In the genomic region with DNA sequence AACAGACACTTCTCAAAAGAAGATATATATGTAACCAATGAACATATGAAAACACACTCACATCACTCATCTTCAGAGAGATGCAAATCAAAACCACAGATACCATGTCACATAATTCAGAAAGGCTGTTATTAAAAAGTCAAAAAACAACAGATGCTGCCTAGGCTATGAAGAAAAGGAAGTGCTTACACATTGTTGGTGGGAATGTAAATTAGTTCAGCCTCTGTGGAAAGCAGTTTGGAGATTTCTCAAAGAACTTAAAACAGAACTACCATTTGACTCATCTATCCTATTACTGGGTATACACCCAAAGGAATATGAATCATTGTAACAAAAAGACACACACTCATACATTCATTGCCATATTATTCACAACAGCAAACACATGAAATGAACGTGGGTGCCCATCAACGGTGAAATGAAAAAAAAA, we compare ENCODE assay signal across 8 cellular contexts. TPM values are rescaled to one million over a fixed set of nuclear protein-coding genes. Genes with fewer than 3 reads are reported as not detected.
DNase-seq lines count a peak whose midpoint lies in the region; ATAC-seq and TF ChIP-seq lines count a peak whose summit lies in the region.

No MANE protein-coding gene starts in this region.

- H3K4me3 ChIP-seq in fibroblast of the aortic adventitia (ENCODE audit: low read depth, low read length) (no peak overlapping the region), sigmoid colon (no peak overlapping the region)

- CTCF ChIA-PET in GM10248 (lab: Yijun Ruan, JAX) = interaction anchor here (0.6 kb wide), 1 partner anchor 798 kb away, joined by 3 read pairs; no protein-coding TSS in a partner anchor

- H3K27me3 ChIP-seq in sigmoid colon = no peaks in the 10 kb centered on the region

- H3K27ac ChIP-seq in sigmoid colon = no peak overlapping the region

- no peak for TF ChIP-seq CTCF in fibroblast of the aortic adventitia (IDR thresholded peaks at IDR 0.05; ENCODE audit: insufficient read depth, low read length)
- TF ChIP-seq CTCF in GM10248 (IDR thresholded peaks at IDR 0.05; ENCODE audit: control extremely low read depth, extremely low read depth, low read depth, missing control alignments) = no peak
- TF ChIP-seq CTCF in sigmoid colon (IDR thresholded peaks at IDR 0.05) = no peak
- no peak for TF ChIP-seq CTCF in omental fat pad (IDR thresholded peaks at IDR 0.05)

- no peaks in the 10 kb centered on the region for H3K4me1 ChIP-seq in sigmoid colon

- TF ChIP-seq POLR2A in sigmoid colon (IDR thresholded peaks at IDR 0.05) = no peak

- TF ChIP-seq EP300 in sigmoid colon (IDR thresholded peaks at IDR 0.05) = no peak

- DNase-seq in fibroblast of the aortic adventitia (ENCODE audit: low read depth) = peak; percentile 29
- no peak for DNase-seq in GM10248 (ENCODE audit: extremely low spot score)
- no peak for DNase-seq in sigmoid colon
- no peak for DNase-seq in omental fat pad (ENCODE audit: low spot score)
- no peak for DNase-seq in NCI-H1694 treated with DMSO at 0.1 percent for 48 hours (lab: John Stamatoyannopoulos, UW)

- intact Hi-C loops in sigmoid colon (cut with DNase I) = no loop called here

- POLR2A ChIA-PET in GM10248 (lab: Yijun Ruan, JAX) = no interaction called here

- ATAC-seq in GM18511 (IDR thresholded peaks at IDR 0.05; ENCODE audit: unreplicated experiment) (peak; percentile 96), GM21786 (IDR thresholded peaks at IDR 0.05; ENCODE audit: unreplicated experiment) (peak; percentile 88), HG03571 (IDR thresholded peaks at IDR 0.05; ENCODE audit: unreplicated experiment) (peak; percentile 91), omental fat pad (ENCODE audit: low FRiP score) (no peak)

- H3K36me3 ChIP-seq in sigmoid colon = no peaks in the 10 kb centered on the region

- no peaks in the 10 kb centered on the region for H3K9me3 ChIP-seq in sigmoid colon

- whole genome bisulfite sequencing in sigmoid colon, 2 donors = 56 to 64% methylated on average over 2 of the region's 2 CpGs

RNA-seq across cellular contexts. Expression of gene EIF2S3B, which starts 35.1 kb away (rescaled TPM):
- total RNA-seq in fibroblast of the aortic adventitia (ENCODE audit: low replicate concordance) (7.1 and 9.2 TPM in 2 replicates), sigmoid colon (1 to 10 TPM in 1 of 4 donors, under 1 TPM in 2, not detected in 1; 0.36 to 1.1 (median 0.66) TPM), omental fat pad (not detected)
- polyA plus RNA-seq in sigmoid colon = 1 to 10 TPM in 1 of 3 donors, under 1 TPM in 1, not detected in 1; 0.55 to 1.2 TPM
